ENCODE assay signal across 13 cellular contexts in the genomic region with DNA sequence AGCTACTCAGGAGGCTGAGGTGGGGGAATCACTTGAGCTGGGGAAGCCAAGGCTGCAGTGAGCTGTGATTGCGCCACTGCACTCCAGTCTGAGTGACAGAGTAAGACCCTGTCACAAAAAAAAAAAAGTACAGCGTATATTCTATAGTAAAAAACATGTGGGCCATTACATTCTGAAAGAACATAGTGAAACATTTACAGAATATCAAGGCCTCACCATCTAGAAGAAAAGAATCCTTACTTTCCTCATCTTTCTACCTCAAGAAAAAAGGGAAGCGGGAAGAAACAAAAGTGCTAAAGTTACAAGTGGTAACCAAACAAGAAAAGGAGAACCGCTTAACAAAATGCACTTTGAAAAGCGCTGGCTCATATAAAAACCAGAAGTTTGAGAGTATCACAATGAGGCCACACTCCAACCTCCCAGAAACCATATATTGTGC. TPM values are rescaled to one million over a fixed set of nuclear protein-coding genes. Genes with fewer than 3 reads are reported as not detected.
DNase-seq lines count a peak whose midpoint lies in the region; ATAC-seq, FAIRE-seq and TF ChIP-seq lines count a peak whose summit lies in the region.
"Had no signal": no experiment of that assay in that cellular context is flagged by ENCODE, and none has a peak within 500 bp of the region (broad histone marks: within the 10 kb centered on the region; RNA-seq: fewer than 3 reads in every experiment).

No MANE protein-coding gene starts in this region.

- peak; percentile 35 for ATAC-seq in GM18502 (IDR thresholded peaks at IDR 0.05; ENCODE audit: poor library complexity, unreplicated experiment)
- peak; percentile 39 for ATAC-seq in HG03066 (IDR thresholded peaks at IDR 0.05; ENCODE audit: low read depth, unreplicated experiment)
- peak; percentile 72 for ATAC-seq in naive thymus-derived CD4-positive, alpha-beta T cell
- no peak for ATAC-seq in HG02870 (IDR thresholded peaks at IDR 0.05; ENCODE audit: unreplicated experiment)
- no peak for ATAC-seq in GM19455 (IDR thresholded peaks at IDR 0.05; ENCODE audit: unreplicated experiment)
- no peak for ATAC-seq in HG02571 (IDR thresholded peaks at IDR 0.05; ENCODE audit: unreplicated experiment)

- no peaks in the 10 kb centered on the region for H3K36me3 Mint-ChIP-seq in naive thymus-derived CD4-positive, alpha-beta T cell
- H3K36me3 Mint-ChIP-seq: CD4-positive, CD25-positive, alpha-beta regulatory T cell had no signal

- peak overlapping the region; percentile 44 for H3K27ac ChIP-seq in PC-9
- no peak overlapping the region for H3K27ac ChIP-seq in naive thymus-derived CD4-positive, alpha-beta T cell (ENCODE audit: low read depth, low read length)
- H3K27ac ChIP-seq: right lobe of liver had no signal

- DNase-seq in PC-9 (no peak), HTR-8/SVneo (ENCODE audit: insufficient read length, low spot score) (no peak)
- no peak for DNase-seq in naive thymus-derived CD4-positive, alpha-beta T cell
- DNase-seq: activated CD4-positive, CD25-positive, alpha-beta regulatory T cell treated with anti-CD3 and anti-CD28 coated beads, Interleukin-2, amount 50 U/mL, for 72 hours; activated effector memory CD4-positive, alpha-beta T cell treated with Interleukin-2 at 50 U/mL for 16 hours; CD4-positive, CD25-positive, alpha-beta regulatory T cell; central memory CD4-positive, alpha-beta T cell; right lobe of liver had no signal

- FAIRE-seq in HTR-8/SVneo (lab: Jason Lieb, UNC) = no peak

- no peak overlapping the region for H3K4me3 Mint-ChIP-seq in naive thymus-derived CD4-positive, alpha-beta T cell
- H3K4me3 Mint-ChIP-seq: CD4-positive, CD25-positive, alpha-beta regulatory T cell had no signal

- peaks cover 0 to 5% (median 0%) of the 10 kb centered on the region in 11 donors for H3K9me3 Mint-ChIP-seq in naive thymus-derived CD4-positive, alpha-beta T cell

- H2AFZ ChIP-seq in PC-9 = no peak overlapping the region

- H3K9me3 ChIP-seq in PC-9 (ENCODE audit: insufficient read depth, low read depth) = no peaks in the 10 kb centered on the region
- no peaks in the 10 kb centered on the region for H3K9me3 ChIP-seq in naive thymus-derived CD4-positive, alpha-beta T cell (ENCODE audit: control insufficient read depth in 2 of 3, low read length in 3 of 3)
- H3K9me3 ChIP-seq: right lobe of liver had no signal

- no peaks in the 10 kb centered on the region for H3K36me3 ChIP-seq in PC-9 (ENCODE audit: low read depth)
- no peaks in the 10 kb centered on the region for H3K36me3 ChIP-seq in naive thymus-derived CD4-positive, alpha-beta T cell (ENCODE audit: control insufficient read depth in 2 of 3, insufficient read depth in 3 of 3, low read length in 3 of 3)
- H3K36me3 ChIP-seq: right lobe of liver had no signal

- H3K4me1 ChIP-seq in PC-9 (replicated peaks; ENCODE audit: insufficient read depth) = peaks cover 17% of the 10 kb centered on the region
- no peaks in the 10 kb centered on the region for H3K4me1 ChIP-seq in naive thymus-derived CD4-positive, alpha-beta T cell (ENCODE audit: control insufficient read depth in 2 of 2, insufficient read depth in 2 of 2, low read length in 2 of 2)
- H3K4me1 ChIP-seq: right lobe of liver had no signal

- peaks cover 0 to 1% (median 0%) of the 10 kb centered on the region in 7 donors for H3K4me1 Mint-ChIP-seq in naive thymus-derived CD4-positive, alpha-beta T cell
- H3K4me1 Mint-ChIP-seq: CD4-positive, CD25-positive, alpha-beta regulatory T cell had no signal

- no TSS peak for BruUV-seq in PC-9 (replicated peaks; lab: Mats Ljungman, UMichigan)

- no peaks in the 10 kb centered on the region for H4K20me1 ChIP-seq in PC-9 (ENCODE audit: insufficient read depth)

- H3F3A ChIP-seq in PC-9 (ENCODE audit: insufficient read depth, low read depth) = peaks cover 12% of the 10 kb centered on the region

- no peak overlapping the region for H3K4me2 ChIP-seq in PC-9

- H3K9me2 ChIP-seq in PC-9 (ENCODE audit: insufficient read depth) = no peaks in the 10 kb centered on the region

- no peak for TF ChIP-seq CTCF in PC-9 (conservative IDR thresholded peaks at IDR 0.05)

- intact Hi-C loops in PC-9 (cut with micrococcal nuclease; ENCODE audit: unreplicated experiment) = no loop called here
- intact Hi-C loops in naive thymus-derived CD4-positive, alpha-beta T cell (cut with micrococcal nuclease) = no loop called here

- H3K79me2 ChIP-seq in PC-9 (ENCODE audit: low read depth) = no peaks in the 10 kb centered on the region

- CTCF ChIA-PET in PC-9 (lab: Charles Lee) = no interaction called here
- CTCF ChIA-PET in naive thymus-derived CD4-positive, alpha-beta T cell (lab: Charles Lee) = no interaction called here

- POLR2A ChIA-PET in PC-9 (lab: Charles Lee; ENCODE audit: unreplicated experiment) = no interaction called here
- POLR2A ChIA-PET in naive thymus-derived CD4-positive, alpha-beta T cell (lab: Charles Lee) = no interaction called here

- no peak overlapping the region for H3K4me3 ChIP-seq in PC-9
- no peak overlapping the region for H3K4me3 ChIP-seq in naive thymus-derived CD4-positive, alpha-beta T cell (ENCODE audit: low read length)
- H3K4me3 ChIP-seq: right lobe of liver had no signal

- H3K27me3 Mint-ChIP-seq in naive thymus-derived CD4-positive, alpha-beta T cell = peaks cover 40 to 54% (median 46%) of the 10 kb centered on the region in 5 donors

- H3K27me3 ChIP-seq in PC-9 (ENCODE audit: insufficient read depth, low read depth) = no peaks in the 10 kb centered on the region
- H3K27me3 ChIP-seq in naive thymus-derived CD4-positive, alpha-beta T cell (ENCODE audit: control insufficient read depth in 2 of 2, insufficient read depth in 2 of 2, low read length in 2 of 2) = peaks cover 0 to under 1% of the 10 kb centered on the region in 2 donors

- H3K27ac Mint-ChIP-seq in naive thymus-derived CD4-positive, alpha-beta T cell = no peak overlapping the region
- H3K27ac Mint-ChIP-seq: CD4-positive, CD25-positive, alpha-beta regulatory T cell had no signal

RNA-seq across cellular contexts. Expression of a gene that starts 5.7 kb away (rescaled TPM):
- 23.3 and 32.1 TPM in 2 replicates for total RNA-seq in PC-9 (2021)
- total RNA-seq in naive thymus-derived CD4-positive, alpha-beta T cell = 10 to 100 TPM in 1 of 5 experiments, 1 to 10 TPM in 3, under 1 TPM in 1; 0.41 to 71.6 (median 2.4) TPM
- under 1 TPM; 0.26 to 0.31 TPM for polyA plus RNA-seq in naive thymus-derived CD4-positive, alpha-beta T cell

Comparison
In these comparisons a context has a peak if more than half of its experiments do, and no peak if none do; other contexts are left out.
1. ATAC-seq: peak in GM18502 (single experiment), HG03066 (single experiment) and naive thymus-derived CD4-positive, alpha-beta T cell (single experiment); none in HG02870 (single experiment), GM19455 (single experiment) and HG02571 (single experiment).